In the genomic region with DNA sequence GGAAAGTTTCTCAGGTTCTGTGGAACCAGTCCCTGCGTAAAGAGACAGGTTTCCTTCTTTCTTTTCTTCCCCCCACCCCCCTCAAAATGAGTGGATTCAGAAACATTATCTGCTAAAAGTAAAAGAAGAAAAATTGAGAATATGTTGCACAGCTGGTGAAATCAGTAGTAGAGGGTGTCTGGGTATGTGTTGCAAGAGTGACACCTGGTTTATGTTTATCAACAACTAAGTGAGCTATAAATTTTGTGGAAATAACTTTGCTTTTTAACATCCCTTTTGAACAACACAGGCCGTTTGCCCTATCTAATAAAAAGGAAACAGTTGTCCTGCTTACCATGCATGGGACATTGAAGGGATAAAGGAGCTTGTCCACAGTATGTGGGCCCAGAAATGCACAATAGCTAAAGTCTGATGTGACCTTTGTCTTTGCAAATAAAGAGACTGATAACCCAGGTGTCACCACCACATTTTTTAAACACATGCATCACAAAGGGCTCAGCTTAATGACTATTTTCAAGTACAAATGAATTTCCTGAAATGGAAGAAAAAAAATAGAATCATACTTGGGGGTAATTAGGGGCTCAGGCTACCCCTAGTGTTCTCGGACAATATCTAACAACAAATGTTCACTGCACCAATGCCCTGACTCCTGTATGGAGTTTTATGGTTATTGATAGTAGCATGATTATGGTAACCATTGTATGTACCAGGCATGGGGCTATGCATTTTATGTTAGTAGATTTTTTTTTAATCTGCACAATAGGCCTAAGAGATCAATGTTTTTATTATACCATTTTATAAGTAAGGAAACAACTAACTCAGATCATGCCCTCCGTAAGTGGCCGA, we compare ENCODE assay signal across 1 cellular context.
TF ChIP-seq lines count a peak whose summit lies in the region.

No MANE protein-coding gene starts in this region.

TF ChIP-seq in HepG2, 621 proteins besides CTCF, POLR2A, EP300 and RAD21 (continued from another document and continues in another):
- TF ChIP-seq, protein P1, sequence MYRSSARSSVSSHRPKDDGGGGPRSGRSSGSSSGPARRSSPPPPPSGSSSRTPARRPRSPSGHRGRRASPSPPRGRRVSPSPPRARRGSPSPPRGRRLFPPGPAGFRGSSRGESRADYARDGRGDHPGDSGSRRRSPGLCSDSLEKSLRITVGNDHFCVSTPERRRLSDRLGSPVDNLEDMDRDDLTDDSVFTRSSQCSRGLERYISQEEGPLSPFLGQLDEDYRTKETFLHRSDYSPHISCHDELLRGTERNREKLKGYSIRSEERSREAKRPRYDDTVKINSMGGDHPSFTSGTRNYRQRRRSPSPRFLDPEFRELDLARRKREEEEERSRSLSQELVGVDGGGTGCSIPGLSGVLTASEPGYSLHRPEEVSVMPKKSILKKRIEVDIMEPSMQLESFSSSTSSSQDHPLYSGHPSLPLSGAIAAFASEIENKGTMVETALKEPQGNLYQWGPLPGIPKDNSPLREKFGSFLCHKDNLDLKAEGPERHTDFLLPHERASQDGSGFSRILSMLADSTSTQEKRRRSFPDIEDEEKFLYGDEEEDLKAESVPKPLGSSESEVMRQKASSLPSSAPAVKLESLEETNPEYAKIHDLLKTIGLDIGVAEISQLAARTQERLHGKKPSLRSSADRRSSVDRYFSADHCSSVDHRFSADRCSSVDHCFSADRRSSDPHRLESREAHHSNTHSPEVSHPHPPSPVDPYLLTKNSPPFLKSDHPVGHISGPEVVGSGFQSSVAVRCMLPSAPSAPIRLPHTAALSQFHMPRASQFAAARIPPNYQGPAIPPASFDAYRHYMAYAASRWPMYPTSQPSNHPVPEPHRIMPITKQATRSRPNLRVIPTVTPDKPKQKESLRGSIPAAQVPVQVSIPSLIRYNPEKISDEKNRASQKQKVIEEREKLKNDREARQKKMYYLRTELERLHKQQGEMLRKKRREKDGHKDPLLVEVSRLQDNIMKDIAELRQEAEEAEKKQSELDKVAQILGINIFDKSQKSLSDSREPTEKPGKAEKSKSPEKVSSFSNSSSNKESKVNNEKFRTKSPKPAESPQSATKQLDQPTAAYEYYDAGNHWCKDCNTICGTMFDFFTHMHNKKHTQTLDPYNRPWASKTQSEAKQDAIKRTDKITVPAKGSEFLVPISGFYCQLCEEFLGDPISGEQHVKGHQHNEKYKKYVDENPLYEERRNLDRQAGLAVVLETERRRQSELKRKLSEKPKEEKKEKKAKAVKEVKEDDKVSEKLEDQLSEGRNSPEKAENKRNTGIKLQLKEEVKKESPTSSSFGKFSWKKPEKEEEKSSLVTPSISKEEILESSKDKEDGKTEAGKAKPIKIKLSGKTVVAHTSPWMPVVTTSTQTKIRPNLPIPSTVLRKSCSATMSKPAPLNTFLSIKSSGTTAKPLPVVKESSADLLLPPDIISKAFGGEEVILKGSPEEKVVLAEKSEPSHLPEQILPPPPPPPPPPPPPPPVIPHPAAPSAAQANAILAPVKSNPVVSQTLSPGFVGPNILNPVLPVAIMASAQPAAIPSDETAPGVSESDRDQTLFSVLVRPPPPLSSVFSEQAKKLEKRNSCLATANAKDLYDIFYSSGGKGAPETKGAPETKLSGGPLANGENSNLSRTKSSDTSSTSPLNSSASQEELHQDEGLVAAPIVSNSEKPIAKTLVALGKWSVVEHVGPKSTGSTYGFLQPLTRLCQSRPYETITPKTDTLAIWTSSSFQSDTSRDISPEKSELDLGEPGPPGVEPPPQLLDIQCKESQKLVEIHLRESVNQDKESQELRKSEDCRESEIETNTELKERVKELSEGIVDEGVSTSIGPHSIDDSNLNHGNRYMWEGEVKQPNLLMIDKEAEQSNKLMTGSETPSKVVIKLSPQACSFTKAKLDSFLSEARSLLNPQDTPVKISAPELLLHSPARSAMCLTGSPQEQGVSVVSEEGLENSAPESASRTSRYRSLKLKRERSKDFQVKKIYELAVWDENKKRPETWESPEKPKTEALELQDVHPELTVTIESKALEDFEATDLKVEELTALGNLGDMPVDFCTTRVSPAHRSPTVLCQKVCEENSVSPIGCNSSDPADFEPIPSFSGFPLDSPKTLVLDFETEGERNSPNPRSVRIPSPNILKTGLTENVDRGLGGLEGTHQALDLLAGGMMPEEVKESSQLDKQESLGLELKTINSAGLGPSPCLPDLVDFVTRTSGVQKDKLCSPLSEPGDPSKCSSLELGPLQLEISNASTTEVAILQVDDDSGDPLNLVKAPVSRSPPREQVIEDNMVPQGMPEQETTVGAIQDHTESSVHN (CRISPR knock-in tag; IDR thresholded peaks at IDR 0.05), result no peak
- TF ChIP-seq FIP1L1 (IDR thresholded peaks at IDR 0.05; ENCODE audit: borderline replicate concordance, insufficient read depth, low read depth, low read length) (no peak), KDM5A (IDR thresholded peaks at IDR 0.05; ENCODE audit: borderline replicate concordance, low read length) (peak; percentile 50; the same call in 1 of the 2 replicates), IKZF5 (CRISPR knock-in tag; IDR thresholded peaks at IDR 0.05) (peak; percentile 78; the same call in 1 of the 2 replicates), ZNF776 (CRISPR knock-in tag; IDR thresholded peaks at IDR 0.05) (no peak), GZF1 (CRISPR knock-in tag; IDR thresholded peaks at IDR 0.05) (no peak), USF2 (IDR thresholded peaks at IDR 0.05; ENCODE audit: low read depth, low read length) (no peak), USF2 (CRISPR knock-in tag; IDR thresholded peaks at IDR 0.05; ENCODE audit: borderline replicate concordance) (no peak), ELF4 (CRISPR knock-in tag; IDR thresholded peaks at IDR 0.05; ENCODE audit: borderline replicate concordance) (no peak), RXRA (CRISPR knock-in tag; IDR thresholded peaks at IDR 0.05) (no peak; the same call in 1 of the 2 replicates), FOXK1 (CRISPR knock-in tag; IDR thresholded peaks at IDR 0.05; ENCODE audit: borderline replicate concordance, low read depth) (peak; percentile 58; the same call in 1 of the 2 replicates), PRDM15 (CRISPR knock-in tag; IDR thresholded peaks at IDR 0.05) (no peak), TRAFD1 (CRISPR knock-in tag; IDR thresholded peaks at IDR 0.05; ENCODE audit: borderline replicate concordance) (no peak), SAP130 (CRISPR knock-in tag; IDR thresholded peaks at IDR 0.05; ENCODE audit: low read depth) (peak; percentile 72), GPN1 (CRISPR knock-in tag; IDR thresholded peaks at IDR 0.05; ENCODE audit: borderline replicate concordance) (no peak), MLXIP (CRISPR knock-in tag; IDR thresholded peaks at IDR 0.05; ENCODE audit: borderline replicate concordance) (no peak), JDP2 (CRISPR knock-in tag; IDR thresholded peaks at IDR 0.05; ENCODE audit: borderline replicate concordance) (no peak), ZNF788 (CRISPR knock-in tag; IDR thresholded peaks at IDR 0.05; ENCODE audit: borderline replicate concordance) (no peak), ZNF879 (CRISPR knock-in tag; IDR thresholded peaks at IDR 0.05) (no peak), TRIM24 (CRISPR knock-in tag; IDR thresholded peaks at IDR 0.05) (no peak), HCFC1 (IDR thresholded peaks at IDR 0.05; ENCODE audit: low read depth, low read length) (no peak), ZNF687 (CRISPR knock-in tag; IDR thresholded peaks at IDR 0.05) (no peak)
